ENCODE assay signal across 25 cellular contexts in the genomic region with DNA sequence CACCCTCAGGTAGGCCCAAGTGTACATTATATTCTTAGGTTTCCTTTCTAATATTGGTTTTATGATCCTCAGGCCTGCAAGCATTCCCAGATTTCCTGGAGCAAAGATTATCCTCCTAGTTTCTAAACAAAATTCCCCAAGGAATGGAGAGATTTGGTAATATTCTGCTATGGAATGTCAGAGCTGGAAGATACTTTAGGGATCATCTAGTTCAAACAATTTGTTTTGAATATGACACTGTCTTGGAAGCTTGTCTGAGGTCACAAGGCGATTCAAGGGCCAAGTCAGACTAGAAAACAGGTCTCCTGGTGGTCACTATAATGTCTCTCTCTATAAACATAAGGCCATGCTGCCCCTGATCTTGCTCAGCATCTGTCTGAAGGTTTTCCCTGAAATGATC.
"Had no signal": no experiment of that assay in that cellular context is flagged by ENCODE, and none has a peak within 500 bp of the region (broad histone marks: within the 10 kb centered on the region; RNA-seq: fewer than 3 reads in every experiment).

No MANE protein-coding gene starts in this region.

- H3K4me1 ChIP-seq: body of pancreas, tibial artery had no signal

- H3K9me3 ChIP-seq: body of pancreas, tibial artery, upper lobe of right lung had no signal

- DNase-seq: activated B cell treated with CpG ODN at 0.5 μM for 24 hours; activated CD4-positive, alpha-beta T cell treated with anti-CD3 and anti-CD28 coated beads, Interleukin-2, amount 50 U/mL, for 1 hour; activated CD8-positive, alpha-beta T cell treated with anti-CD3 and anti-CD28 coated beads for 36 hours; activated T-cell treated with anti-CD3 and anti-CD28 coated beads, Interleukin-2, amount 50 U/mL, for 4 hours; anterior cingulate cortex; body of pancreas; cortex of kidney; effector memory CD8-positive, alpha-beta T cell; erythroblast; hypothalamus; immature natural killer cell; kidney; nephron progenitor cell; stimulated activated CD4-positive, alpha-beta T cell treated with anti-CD3 and anti-CD28 coated beads, Interleukin-1b, Interleukin-23, amount 100 ng/mL, for 48 hours; stimulated activated CD4-positive, alpha-beta T cell treated with anti-CD3 and anti-CD28 coated beads, Interleukin-4, amount 100 ng/mL, for 4 hours; stimulated activated CD8-positive, alpha-beta memory T cell treated with anti-CD3 and anti-CD28 coated beads, Interleukin-4, amount 100 ng/mL, for 48 hours; stimulated activated naive CD8-positive, alpha-beta T cell treated with anti-CD3 and anti-CD28 coated beads, Interleukin-15, amount 100 ng/mL, for 72 hours; T-helper 1 cell; tibial artery; upper lobe of right lung had no signal

- H3K4me2 ChIP-seq: smooth muscle cell had no signal

- H3K4me3 ChIP-seq: body of pancreas, cardiac muscle cell, smooth muscle cell, tibial artery, upper lobe of right lung had no signal

- H3K36me3 ChIP-seq: cardiac muscle cell, tibial artery, upper lobe of right lung had no signal

- ATAC-seq: activated CD8-positive, alpha-beta T cell treated with anti-CD3 and anti-CD28 coated beads for 36 hours; activated naive CD4-positive, alpha-beta T cell treated with anti-CD3 and anti-CD28 coated beads, Interleukin-2, amount 50 U/mL, for 72 hours; activated T-cell treated with anti-CD3 and anti-CD28 coated beads, Interleukin-2, amount 50 U/mL, for 4 hours; activated T-helper 17 cell treated with anti-CD3 and anti-CD28 coated beads, Interleukin-2, amount 50 U/mL, for 72 hours; body of pancreas; effector memory CD8-positive, alpha-beta T cell; stimulated activated memory B cell treated with anti-CD40 and anti-IgM and Interleukin-4, amounts not matched to agents 10 μg/mL and 1 μg/mL and 100 μg/mL, for 72 hours; stimulated activated naive CD8-positive, alpha-beta T cell treated with anti-CD3 and anti-CD28 coated beads, Interleukin-15, amount 100 ng/mL, for 72 hours had no signal

- H3K27me3 ChIP-seq: body of pancreas, cardiac muscle cell, tibial artery, upper lobe of right lung had no signal

- H3K27ac ChIP-seq: body of pancreas, cardiac muscle cell, tibial artery, upper lobe of right lung had no signal
